12 cellular contexts compared by ENCODE assay signal in genomic region chr17:81579821-81580321, GRCh38. TPM values are rescaled to one million over a fixed set of nuclear protein-coding genes. Genes with fewer than 3 reads are reported as not detected.
DNase-seq lines count a peak whose midpoint lies in the region; ATAC-seq and TF ChIP-seq lines count a peak whose summit lies in the region.
"Had no signal": no experiment of that assay in that cellular context is flagged by ENCODE, and none has a peak within 500 bp of the region (broad histone marks: within the 10 kb centered on the region; RNA-seq: fewer than 3 reads in every experiment).

No MANE protein-coding gene starts in this region.

- peak overlapping the region; percentile 25 for H3K23ac ChIP-seq in neuronal stem cell (ENCODE audit: low read depth, low read length, poor library complexity)

- H3K4ac ChIP-seq in neuronal stem cell (ENCODE audit: low read length): no peak overlapping the region

- peak overlapping the region; percentile 60 for H3K27ac Mint-ChIP-seq in T-helper 2 cell treated with Interferon-gamma antibody and Interleukin-4, amounts not matched to agents 5 μg/mL and 100 μg/mL, for 36 hours

- peaks cover 3% of the 10 kb centered on the region for H3K79me1 ChIP-seq in neuronal stem cell (ENCODE audit: low read depth, low read length)

- H2AK5ac ChIP-seq in neuronal stem cell (ENCODE audit: low read depth, low read length): no peak overlapping the region

- H3K4me2 ChIP-seq in neuronal stem cell (ENCODE audit: insufficient read depth, low read length, poor library complexity, severe bottlenecking): no peak overlapping the region
- H3K4me2 ChIP-seq: GM23338 had no signal

- H4K91ac ChIP-seq in neuronal stem cell (ENCODE audit: low read depth, low read length, poor library complexity): no peak overlapping the region

- no peak overlapping the region for H3K4me3 Mint-ChIP-seq in T-helper 2 cell treated with Interferon-gamma antibody and Interleukin-4, amounts not matched to agents 5 μg/mL and 100 μg/mL, for 36 hours
- H3K4me3 Mint-ChIP-seq: GM23338 had no signal

- H3K14ac ChIP-seq in neuronal stem cell (ENCODE audit: low read length): no peak overlapping the region

- peaks cover 2% of the 10 kb centered on the region for H3K4me1 Mint-ChIP-seq in T-helper 2 cell treated with Interferon-gamma antibody and Interleukin-4, amounts not matched to agents 5 μg/mL and 100 μg/mL, for 36 hours (ENCODE audit: low read depth)
- H3K4me1 Mint-ChIP-seq: GM23338 had no signal

- no peaks in the 10 kb centered on the region for H3K4me1 ChIP-seq in neuronal stem cell (ENCODE audit: control insufficient read depth in 2 of 2, insufficient read depth in 1 of 2, low read depth in 1 of 2, low read length in 2 of 2)

- H3K27me3 Mint-ChIP-seq in T-helper 2 cell treated with Interferon-gamma antibody and Interleukin-4, amounts not matched to agents 5 μg/mL and 100 μg/mL, for 36 hours (ENCODE audit: low read depth): no peaks in the 10 kb centered on the region

- no peak overlapping the region for H3K9ac ChIP-seq in neuronal stem cell (ENCODE audit: low read depth, low read length, poor library complexity)

- H3K4me3 ChIP-seq in choroid plexus epithelial cell (ENCODE audit: low read depth, low read length) (no peak overlapping the region), neuronal stem cell (ENCODE audit: low read length in 2 of 2) (no peak overlapping the region)
- H3K4me3 ChIP-seq: GM23338 had no signal

- no peak overlapping the region for H2BK15ac ChIP-seq in neuronal stem cell (ENCODE audit: low read length)

- H3K9me3 ChIP-seq in neuronal stem cell (replicated peaks in 1 of 2; ENCODE audit: control insufficient read depth in 2 of 2, insufficient read depth in 1 of 2, low read depth in 1 of 2, low read length in 2 of 2): no peaks in the 10 kb centered on the region

- H3K9me3 Mint-ChIP-seq in T-helper 2 cell treated with Interferon-gamma antibody and Interleukin-4, amounts not matched to agents 5 μg/mL and 100 μg/mL, for 36 hours: no peaks in the 10 kb centered on the region
- H3K9me3 Mint-ChIP-seq: GM23338 had no signal

- H4K8ac ChIP-seq in neuronal stem cell (ENCODE audit: low read depth, low read length): no peak overlapping the region

- no peak for ATAC-seq in GM19467 (IDR thresholded peaks at IDR 0.05; ENCODE audit: unreplicated experiment)
- ATAC-seq: GM23338, left colon had no signal

- DNase-seq in T-helper 2 cell treated with Interferon-gamma antibody and Interleukin-4, amounts not matched to agents 5 μg/mL and 100 μg/mL, for 36 hours (ENCODE audit: low spot score): no peak
- DNase-seq in T-helper 2 cell: no peak
- peak; percentile 47 for DNase-seq in M059J (ENCODE audit: low read depth)
- peak; percentile 71 for DNase-seq in choroid plexus epithelial cell (ENCODE audit: low read depth)
- no peak for DNase-seq in neuronal stem cell (ENCODE audit: low spot score)
- DNase-seq in NOMO-1 treated with dmso at 0.1 percent for 144 hours (lab: John Stamatoyannopoulos, UW; ENCODE audit: unreplicated experiment): no peak
- DNase-seq in NCI-H2081 (lab: John Stamatoyannopoulos, UW): no peak
- DNase-seq: GF-D8, left colon, NCI-H510A treated with DMSO at 0.1 percent for 48 hours had no signal

- H3K36me3 Mint-ChIP-seq in T-helper 2 cell treated with Interferon-gamma antibody and Interleukin-4, amounts not matched to agents 5 μg/mL and 100 μg/mL, for 36 hours (ENCODE audit: low read depth): peaks cover 27% of the 10 kb centered on the region

- H2BK12ac ChIP-seq in neuronal stem cell (ENCODE audit: low read length): no peak overlapping the region

- WGBS in neuronal stem cell (ENCODE audit: extremely low coverage in 2 of 2, insufficient read length in 2 of 2, insufficient replicate concordance in 1 of 2), 2 donors: no CpG with 5 or more reads among the region's 10 CpGs

- no peak overlapping the region for H3K27ac ChIP-seq in neuronal stem cell (replicated peaks; ENCODE audit: low read length)

- no peak overlapping the region for H2BK120ac ChIP-seq in neuronal stem cell (ENCODE audit: low read depth, low read length)

- H3K18ac ChIP-seq in neuronal stem cell (ENCODE audit: low read length): no peak overlapping the region

- peaks cover 20 to 93% of the 10 kb centered on the region in 2 donors for H3K36me3 ChIP-seq in neuronal stem cell (replicated peaks in 1 of 2; ENCODE audit: control insufficient read depth in 2 of 2, insufficient read depth in 2 of 2, low read length in 2 of 2)

- no peaks in the 10 kb centered on the region for H3K27me3 ChIP-seq in neuronal stem cell (ENCODE audit: control insufficient read depth in 3 of 3, insufficient read depth in 3 of 3, low read depth in 1 of 3, low read length in 3 of 3)

- TF ChIP-seq CTCF in choroid plexus epithelial cell (conservative IDR thresholded peaks at IDR 0.05; ENCODE audit: low read depth, low read length): no peak

- no peak overlapping the region for H2BK5ac ChIP-seq in neuronal stem cell (ENCODE audit: low read length)

- no peak overlapping the region for H2AFZ ChIP-seq in neuronal stem cell (ENCODE audit: low read length)
- H2AFZ ChIP-seq: GM23338 had no signal

RNA-seq across cellular contexts. Expression of gene FAAP100, which starts 27.7 kb away (rescaled TPM):
- 8.0 and 18.0 TPM in 2 replicates for total RNA-seq in M059J (2014; rRNA removed; shearing (Covaris generic))
- 11.8 TPM for polyA plus RNA-seq in neuronal stem cell (2013, experiment 1 of 2)
- 12.1 TPM for polyA plus RNA-seq in neuronal stem cell (2013, experiment 2 of 2)

RNA-seq across cellular contexts. Expression of gene FSCN2, which starts 51.7 kb away (rescaled TPM):
- 0.69 TPM in 1 of 2 replicates, not detected in the other for total RNA-seq in M059J (2014; rRNA removed; shearing (Covaris generic))
- 0.20 TPM for polyA plus RNA-seq in neuronal stem cell (2013, experiment 1 of 2)
- polyA plus RNA-seq in neuronal stem cell (2013, experiment 2 of 2): 0.25 TPM

RNA-seq across cellular contexts. Expression of gene NPLOC4, which starts 57.0 kb away (rescaled TPM):
- 53.7 and 79.7 TPM in 2 replicates for total RNA-seq in M059J (2014; rRNA removed; shearing (Covaris generic))
- 54.2 TPM for polyA plus RNA-seq in neuronal stem cell (2013, experiment 1 of 2)
- polyA plus RNA-seq in neuronal stem cell (2013, experiment 2 of 2): 54.2 TPM

RNA-seq across cellular contexts. Expression of gene TSPAN10, which starts 57.1 kb away (rescaled TPM):
- 2.5 and 5.3 TPM in 2 replicates for total RNA-seq in M059J (2014; rRNA removed; shearing (Covaris generic))
- polyA plus RNA-seq in neuronal stem cell (2013, experiment 1 of 2): 1.3 TPM
- 1.1 TPM for polyA plus RNA-seq in neuronal stem cell (2013, experiment 2 of 2)

Comparison
In these comparisons a context has a peak if more than half of its experiments do, and no peak if none do; other contexts are left out.
1. DNase-seq: peak in M059J (single experiment) and choroid plexus epithelial cell (single experiment); none in T-helper 2 cell treated with Interferon-gamma antibody and Interleukin-4, amounts not matched to agents 5 μg/mL and 100 μg/mL, for 36 hours (single experiment), T-helper 2 cell (0 of 5), neuronal stem cell (single experiment), NOMO-1 treated with dmso at 0.1 percent for 144 hours (single experiment) and NCI-H2081 (0 of 2).